8 cellular contexts compared by ENCODE assay signal in genomic region chr1:150162862-150163706, GRCh38. TPM values are rescaled to one million over a fixed set of nuclear protein-coding genes. Genes with fewer than 3 reads are reported as not detected.
DNase-seq lines count a peak whose midpoint lies in the region; ATAC-seq and TF ChIP-seq lines count a peak whose summit lies in the region.

No MANE protein-coding gene starts in this region.

- no peaks in the 10 kb centered on the region for H3K27me3 ChIP-seq in neutrophil

- TF ChIP-seq CTCF in neutrophil (IDR thresholded peaks at IDR 0.05): no peak

- ATAC-seq in HG02610 (IDR thresholded peaks at IDR 0.05; ENCODE audit: unreplicated experiment) (peak; percentile 56), Right ventricle myocardium superior (ENCODE audit: poor library complexity) (peak; percentile 88)

- peak; percentile 27 for DNase-seq in NCI-H1694 treated with DMSO at 0.1 percent for 48 hours (lab: John Stamatoyannopoulos, UW)
- no peak for DNase-seq in NCI-H1694 (lab: John Stamatoyannopoulos, UW)
- DNase-seq in NCI-H2171 (lab: John Stamatoyannopoulos, UW): peak; percentile 93
- peak; percentile 89 for DNase-seq in Right ventricle myocardium superior
- DNase-seq in activated gamma-delta T cell (lab: John Stamatoyannopoulos, UW): no peak

- no peaks in the 10 kb centered on the region for H3K9me3 ChIP-seq in neutrophil

- 11 to 15% (median 13%) methylated on average over 14 of the region's 14 CpGs for WGBS in adipose tissue, 3 donors

- peak overlapping the region; percentile 31 to 77 for H3K4me3 ChIP-seq in neutrophil (ENCODE audit: low read depth in 1 of 2, low read length in 1 of 2)

- H3K27ac ChIP-seq in adipose tissue (ENCODE audit: low read depth, low read length): peak overlapping the region; percentile 19
- H3K27ac ChIP-seq in neutrophil: peak overlapping the region; percentile 97

- intact Hi-C loops in Right ventricle myocardium superior (cut with DNase I): no loop called here

- H3K36me3 ChIP-seq in neutrophil: peaks cover 20% of the 10 kb centered on the region

- peaks cover 80 to 81% of the 10 kb centered on the region in 2 experiments for H3K4me1 ChIP-seq in neutrophil (ENCODE audit: control insufficient read depth in 1 of 2, insufficient read depth in 1 of 2, low read depth in 1 of 2, low read length in 1 of 2)

RNA-seq across cellular contexts. Expression of gene PLEKHO1, which starts 13.4 kb away (rescaled TPM):
- 10 to 100 TPM in 2 of 3 donors, 1 to 10 TPM in 1; 4.1 to 39.6 (median 29.4) TPM for polyA plus RNA-seq in adipose tissue
- 45.9 TPM for total RNA-seq in Right ventricle myocardium superior

Comparison
In these comparisons a context has a peak if more than half of its experiments do, and no peak if none do; other contexts are left out.
1. DNase-seq: peak in NCI-H1694 treated with DMSO at 0.1 percent for 48 hours (single experiment), NCI-H2171 (single experiment) and Right ventricle myocardium superior (single experiment); none in NCI-H1694 (single experiment) and activated gamma-delta T cell (single experiment).